ENCODE assay signal across 16 cellular contexts in the genomic region with DNA sequence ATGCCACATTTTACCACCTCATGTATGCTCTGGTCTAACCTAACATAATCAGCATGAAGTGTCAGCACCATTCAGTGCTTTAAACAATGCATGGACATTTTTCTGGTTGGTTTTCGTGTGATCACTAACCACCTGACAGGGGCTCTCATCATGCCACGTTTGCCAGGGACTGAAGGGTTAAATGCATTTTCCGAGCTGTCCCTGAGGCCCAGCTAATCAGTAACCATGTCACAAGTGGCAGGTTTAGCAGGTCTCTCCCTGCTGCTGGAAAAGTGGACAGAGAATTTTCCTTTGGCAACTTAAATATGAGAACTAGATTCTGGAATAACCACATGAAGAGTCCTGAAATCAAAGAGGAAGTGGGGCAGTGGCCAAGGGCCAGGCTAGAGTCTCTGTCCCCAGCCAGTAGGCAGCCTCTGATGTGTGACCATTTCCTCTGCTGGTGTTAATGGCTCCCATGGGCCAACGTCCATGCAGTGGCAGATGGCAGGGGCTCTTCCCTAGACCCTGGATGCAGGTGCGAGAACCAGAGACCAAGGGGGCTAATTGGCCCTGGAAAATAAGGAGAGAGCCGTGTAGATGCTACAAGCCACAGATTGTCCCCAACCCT.
"Had no signal": no experiment of that assay in that cellular context is flagged by ENCODE, and none has a peak within 500 bp of the region (broad histone marks: within the 10 kb centered on the region; RNA-seq: fewer than 3 reads in every experiment).

No MANE protein-coding gene starts in this region.

- H3K4me3 ChIP-seq: gastroesophageal sphincter, tibial nerve, vagina had no signal

- DNase-seq: activated CD4-positive, alpha-beta memory T cell treated with anti-CD3 and anti-CD28 coated beads for 36 hours; activated CD8-positive, alpha-beta memory T cell treated with anti-CD3 and anti-CD28 coated beads, Interleukin-2, amount 10 ng/mL, durations not matched to agents 7 days and 5 days; activated naive CD4-positive, alpha-beta T cell treated with anti-CD3 and anti-CD28 coated beads, Interleukin-2, amount 10 ng/mL, durations not matched to agents 7 days and 5 days; activated T-cell treated with anti-CD3 and anti-CD28 coated beads, Interleukin-2, amount 50 U/mL, for 1 hour; caudate nucleus; mammary epithelial cell; naive thymus-derived CD4-positive, alpha-beta T cell; stimulated activated CD4-positive, alpha-beta T cell treated with anti-CD3 and anti-CD28 coated beads, Interleukin-15, amount 100 ng/mL, for 24 hours; stimulated activated CD4-positive, alpha-beta T cell treated with anti-CD3 and anti-CD28 coated beads, Interleukin-4, amount 100 ng/mL, for 1 hour; stimulated activated naive B cell treated with anti-CD40 and anti-IgM and Interleukin-4, amounts not matched to agents 10 μg/mL and 1 μg/mL and 100 μg/mL, for 72 hours; substantia nigra had no signal

- H3K27me3 ChIP-seq: gastroesophageal sphincter, neutrophil, tibial nerve, vagina had no signal

- H3K9me3 ChIP-seq: gastroesophageal sphincter, neutrophil, tibial nerve, vagina had no signal

- H3K36me3 ChIP-seq: neutrophil, vagina had no signal

- ATAC-seq: activated CD8-positive, alpha-beta memory T cell treated with anti-CD3 and anti-CD28 coated beads, Interleukin-2, amount 10 ng/mL, durations not matched to agents 7 days and 5 days; gastroesophageal sphincter; left lobe of liver; naive thymus-derived CD4-positive, alpha-beta T cell; stimulated activated naive B cell treated with anti-CD40 and anti-IgM and Interleukin-4, amounts not matched to agents 10 μg/mL and 1 μg/mL and 100 μg/mL, for 72 hours had no signal

- H3K27ac ChIP-seq: neutrophil, tibial nerve, vagina had no signal
